In the genomic region with DNA sequence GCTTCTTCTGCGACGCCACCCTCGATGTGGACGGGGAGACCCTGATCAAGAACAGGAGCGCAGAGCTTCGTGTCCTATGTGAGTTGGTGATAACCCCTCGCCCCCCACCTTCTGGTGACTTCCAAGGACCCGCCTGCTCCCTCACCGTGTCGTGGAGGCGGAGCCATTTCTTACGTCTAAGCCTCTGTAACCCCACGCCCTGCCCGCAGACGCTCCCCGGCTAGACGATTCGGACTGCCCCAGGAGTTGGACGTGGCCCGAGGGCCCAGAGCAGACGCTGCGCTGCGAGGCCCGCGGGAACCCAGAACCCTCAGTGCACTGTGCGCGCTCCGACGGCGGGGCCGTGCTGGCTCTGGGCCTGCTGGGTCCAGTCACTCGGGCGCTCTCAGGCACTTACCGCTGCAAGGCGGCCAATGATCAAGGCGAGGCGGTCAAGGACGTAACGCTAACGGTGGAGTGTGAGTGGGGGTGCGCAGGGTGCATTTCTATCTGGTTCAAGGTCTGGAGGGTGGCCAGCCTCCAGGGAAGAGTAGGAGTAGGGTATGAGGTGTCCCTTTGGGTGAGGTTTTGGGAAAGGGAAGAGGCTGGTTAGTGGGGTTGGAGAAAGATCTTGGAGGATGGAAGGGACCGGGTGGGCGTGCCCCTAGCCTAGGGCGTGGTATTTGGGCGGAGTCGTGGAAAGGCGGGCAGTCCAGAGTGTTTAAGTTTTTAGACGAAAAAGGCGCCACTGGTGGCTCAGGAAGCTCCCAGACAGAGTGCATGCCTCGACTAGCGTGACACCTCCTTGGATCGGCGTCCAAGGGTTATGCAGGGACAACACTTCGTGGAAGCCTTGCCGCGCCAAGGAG, we compare ENCODE assay signal across 9 cellular contexts. TPM values are rescaled to one million over a fixed set of nuclear protein-coding genes. Genes with fewer than 3 reads are reported as not detected.
DNase-seq lines count a peak whose midpoint lies in the region; ATAC-seq and TF ChIP-seq lines count a peak whose summit lies in the region.
"Had no signal": no experiment of that assay in that cellular context is flagged by ENCODE, and none has a peak within 500 bp of the region (broad histone marks: within the 10 kb centered on the region; RNA-seq: fewer than 3 reads in every experiment).

No MANE protein-coding gene starts in this region.

- no peak for ATAC-seq in stimulated activated memory B cell treated with anti-CD40 and anti-IgM and Interleukin-4, amounts not matched to agents 10 μg/mL and 1 μg/mL and 100 μg/mL, for 72 hours

- no peaks in the 10 kb centered on the region for H3K9me3 Mint-ChIP-seq in activated CD4-positive, alpha-beta T cell treated with anti-CD3 and anti-CD28 coated beads, Interleukin-2, amount 10 ng/mL, durations not matched to agents 7 days and 5 days
- H3K9me3 Mint-ChIP-seq in activated CD4-positive, alpha-beta memory T cell treated with anti-CD3 and anti-CD28 coated beads for 36 hours: no peaks in the 10 kb centered on the region
- H3K9me3 Mint-ChIP-seq in stimulated activated memory B cell treated with anti-CD40 and anti-IgM and Interleukin-4, amounts not matched to agents 10 μg/mL and 1 μg/mL and 100 μg/mL, for 72 hours: peaks cover 3% of the 10 kb centered on the region

- H3K27ac ChIP-seq in uterus: no peak overlapping the region

- H3K4me1 Mint-ChIP-seq in activated CD4-positive, alpha-beta T cell treated with anti-CD3 and anti-CD28 coated beads, Interleukin-2, amount 10 ng/mL, durations not matched to agents 7 days and 5 days: peaks cover 59% of the 10 kb centered on the region
- peaks cover 54% of the 10 kb centered on the region for H3K4me1 Mint-ChIP-seq in activated CD4-positive, alpha-beta memory T cell treated with anti-CD3 and anti-CD28 coated beads for 36 hours (ENCODE audit: low read depth)
- H3K4me1 Mint-ChIP-seq in stimulated activated memory B cell treated with anti-CD40 and anti-IgM and Interleukin-4, amounts not matched to agents 10 μg/mL and 1 μg/mL and 100 μg/mL, for 72 hours: peaks cover 60% of the 10 kb centered on the region

- peaks cover 43 to 65% of the 10 kb centered on the region in 2 donors for H3K27me3 ChIP-seq in uterus

- peaks cover 73% of the 10 kb centered on the region for H3K27me3 Mint-ChIP-seq in activated CD4-positive, alpha-beta T cell treated with anti-CD3 and anti-CD28 coated beads, Interleukin-2, amount 10 ng/mL, durations not matched to agents 7 days and 5 days
- peaks cover 70% of the 10 kb centered on the region for H3K27me3 Mint-ChIP-seq in activated CD4-positive, alpha-beta memory T cell treated with anti-CD3 and anti-CD28 coated beads for 36 hours
- H3K27me3 Mint-ChIP-seq in stimulated activated memory B cell treated with anti-CD40 and anti-IgM and Interleukin-4, amounts not matched to agents 10 μg/mL and 1 μg/mL and 100 μg/mL, for 72 hours: peaks cover 73% of the 10 kb centered on the region

- no peak for TF ChIP-seq CTCF in uterus (IDR thresholded peaks at IDR 0.05)

- POLR2A ChIA-PET in activated CD4-positive, alpha-beta T cell treated with anti-CD3 and anti-CD28 coated beads, Interleukin-2, amount 10 ng/mL, durations not matched to agents 7 days and 5 days (lab: Charles Lee): no interaction called here
- POLR2A ChIA-PET in activated CD4-positive, alpha-beta memory T cell treated with anti-CD3 and anti-CD28 coated beads for 36 hours (lab: Charles Lee): interaction anchor here (1.7 kb wide), 1 partner anchor 88 kb away, joined by 6 read pairs; the partner anchor contains the start of gene TYK2

- peak overlapping the region; percentile 38 for H3K4me3 Mint-ChIP-seq in activated CD4-positive, alpha-beta T cell treated with anti-CD3 and anti-CD28 coated beads, Interleukin-2, amount 10 ng/mL, durations not matched to agents 7 days and 5 days
- H3K4me3 Mint-ChIP-seq in activated CD4-positive, alpha-beta memory T cell treated with anti-CD3 and anti-CD28 coated beads for 36 hours: peak overlapping the region; percentile 68
- H3K4me3 Mint-ChIP-seq in stimulated activated memory B cell treated with anti-CD40 and anti-IgM and Interleukin-4, amounts not matched to agents 10 μg/mL and 1 μg/mL and 100 μg/mL, for 72 hours: peak overlapping the region; percentile 19

- H3K4me1 ChIP-seq in uterus: peaks cover 0 to 36% of the 10 kb centered on the region in 2 donors

- H3K9me3 ChIP-seq in iPS-18c (ENCODE audit: control insufficient read depth, insufficient read depth, low read length): peaks cover 5% of the 10 kb centered on the region
- no peaks in the 10 kb centered on the region for H3K9me3 ChIP-seq in uterus

- peak overlapping the region; percentile 55 for H3K4me3 ChIP-seq in iPS-18c (ENCODE audit: insufficient read depth, low read depth, low read length)
- no peak overlapping the region for H3K4me3 ChIP-seq in uterus

- intact Hi-C loops in activated CD4-positive, alpha-beta memory T cell treated with anti-CD3 and anti-CD28 coated beads for 36 hours (cut with micrococcal nuclease): loop anchor here (5.0 kb wide), 1 partner anchor 274 kb away; the partner anchor contains the start of genes CDKN2D and KRI1
- intact Hi-C loops in uterus (cut with DNase I; ENCODE audit: low total_unique reads): no loop called here

- H3K36me3 ChIP-seq in uterus: no peaks in the 10 kb centered on the region

- H3K36me3 Mint-ChIP-seq in activated CD4-positive, alpha-beta T cell treated with anti-CD3 and anti-CD28 coated beads, Interleukin-2, amount 10 ng/mL, durations not matched to agents 7 days and 5 days (ENCODE audit: low read depth): peaks cover 9% of the 10 kb centered on the region
- H3K36me3 Mint-ChIP-seq in activated CD4-positive, alpha-beta memory T cell treated with anti-CD3 and anti-CD28 coated beads for 36 hours: peaks cover 2% of the 10 kb centered on the region
- peaks cover 5% of the 10 kb centered on the region for H3K36me3 Mint-ChIP-seq in stimulated activated memory B cell treated with anti-CD40 and anti-IgM and Interleukin-4, amounts not matched to agents 10 μg/mL and 1 μg/mL and 100 μg/mL, for 72 hours

- H3K27ac Mint-ChIP-seq in activated CD4-positive, alpha-beta T cell treated with anti-CD3 and anti-CD28 coated beads, Interleukin-2, amount 10 ng/mL, durations not matched to agents 7 days and 5 days: peak overlapping the region; percentile 39
- H3K27ac Mint-ChIP-seq in activated CD4-positive, alpha-beta memory T cell treated with anti-CD3 and anti-CD28 coated beads for 36 hours: peak overlapping the region; percentile 1
- peak overlapping the region; percentile 1 for H3K27ac Mint-ChIP-seq in stimulated activated memory B cell treated with anti-CD40 and anti-IgM and Interleukin-4, amounts not matched to agents 10 μg/mL and 1 μg/mL and 100 μg/mL, for 72 hours

- no peak for DNase-seq in activated CD4-positive, alpha-beta T cell treated with anti-CD3 and anti-CD28 coated beads, Interleukin-2, amount 10 ng/mL, durations not matched to agents 7 days and 5 days
- no peak for DNase-seq in activated CD4-positive, alpha-beta T cell treated with anti-CD3 and anti-CD28 coated beads for 1 hour
- DNase-seq in activated CD4-positive, alpha-beta memory T cell treated with anti-CD3 and anti-CD28 coated beads for 36 hours: no peak
- DNase-seq in uterus (no peak), NAMALWA (ENCODE audit: low spot score) (no peak), NCI-H128 (lab: John Stamatoyannopoulos, UW; ENCODE audit: unreplicated experiment) (no peak)
- DNase-seq: NCI-H446 treated with DMSO at 0.1 percent for 48 hours had no signal

- CTCF ChIA-PET in activated CD4-positive, alpha-beta T cell treated with anti-CD3 and anti-CD28 coated beads, Interleukin-2, amount 10 ng/mL, durations not matched to agents 7 days and 5 days (lab: Charles Lee): interaction anchor here (0.5 to 1.7 kb wide), 4 partner anchors 22 to 58 kb away, joined by 4 to 7 read pairs (median 5); partner anchors contain the start of gene ICAM1
- CTCF ChIA-PET in activated CD4-positive, alpha-beta memory T cell treated with anti-CD3 and anti-CD28 coated beads for 36 hours (lab: Charles Lee): interaction anchor here (2.3 to 6.5 kb wide), 3 partner anchors 22 to 96 kb away, joined by 10 to 39 read pairs (median 16); partner anchors contain the start of gene ICAM1

- no peak for TF ChIP-seq POLR2A in uterus (IDR thresholded peaks at IDR 0.05)

RNA-seq across cellular contexts. Expression of gene ICAM5, which starts 3.3 kb away (rescaled TPM):
- total RNA-seq in activated CD4-positive, alpha-beta T cell treated with anti-CD3 and anti-CD28 coated beads, Interleukin-2, amount 10 ng/mL, durations not matched to agents 7 days and 5 days: under 1 TPM; 0.12 to 0.17 TPM
- total RNA-seq in activated CD4-positive, alpha-beta memory T cell treated with anti-CD3 and anti-CD28 coated beads for 36 hours: 1 to 10 TPM; 1.1 to 1.3 TPM
- total RNA-seq in uterus: under 1 TPM in 3 of 4 donors, not detected in 1; 0.07 to 0.88 (median 0.29) TPM

RNA-seq across cellular contexts. Expression of gene ICAM4, which starts 6.3 kb away (rescaled TPM):
- 1 to 10 TPM; 1.4 to 1.8 TPM for total RNA-seq in activated CD4-positive, alpha-beta T cell treated with anti-CD3 and anti-CD28 coated beads, Interleukin-2, amount 10 ng/mL, durations not matched to agents 7 days and 5 days
- under 1 TPM; 0.34 to 0.59 TPM for total RNA-seq in activated CD4-positive, alpha-beta memory T cell treated with anti-CD3 and anti-CD28 coated beads for 36 hours
- under 1 TPM in 1 of 4 donors, not detected in 3; 0.41 TPM for total RNA-seq in uterus

RNA-seq across cellular contexts. Expression of gene ZGLP1, which starts 16.6 kb away (rescaled TPM):
- total RNA-seq in activated CD4-positive, alpha-beta T cell treated with anti-CD3 and anti-CD28 coated beads, Interleukin-2, amount 10 ng/mL, durations not matched to agents 7 days and 5 days: 1 to 10 TPM; 1.6 to 3.4 TPM
- 1 to 10 TPM in 1 of 2 experiments, under 1 TPM in 1; 0.85 to 2.0 TPM for total RNA-seq in activated CD4-positive, alpha-beta memory T cell treated with anti-CD3 and anti-CD28 coated beads for 36 hours
- 1 to 10 TPM in 2 of 4 donors, not detected in 2; 1.0 to 2.5 TPM for total RNA-seq in uterus

RNA-seq across cellular contexts. Expression of gene ICAM1, which starts 22.1 kb away (rescaled TPM):
- 1 to 10 TPM; 8.0 to 9.0 TPM for total RNA-seq in activated CD4-positive, alpha-beta T cell treated with anti-CD3 and anti-CD28 coated beads, Interleukin-2, amount 10 ng/mL, durations not matched to agents 7 days and 5 days
- 10 to 100 TPM; 45.2 to 46.4 TPM for total RNA-seq in activated CD4-positive, alpha-beta memory T cell treated with anti-CD3 and anti-CD28 coated beads for 36 hours
- 10 to 100 TPM in 3 of 4 donors, 1 to 10 TPM in 1; 6.5 to 32.8 (median 23.2) TPM for total RNA-seq in uterus

RNA-seq across cellular contexts. Expression of gene FDX2, which starts 22.8 kb away (rescaled TPM):
- total RNA-seq in activated CD4-positive, alpha-beta T cell treated with anti-CD3 and anti-CD28 coated beads, Interleukin-2, amount 10 ng/mL, durations not matched to agents 7 days and 5 days: 1 to 10 TPM; 5.5 to 9.0 TPM
- total RNA-seq in activated CD4-positive, alpha-beta memory T cell treated with anti-CD3 and anti-CD28 coated beads for 36 hours: 10 to 100 TPM in 1 of 2 experiments, 1 to 10 TPM in 1; 9.9 to 12.2 TPM
- 10 to 100 TPM in 1 of 4 donors, 1 to 10 TPM in 3; 1.5 to 12.7 (median 4.9) TPM for total RNA-seq in uterus
